ENCODE assay signal across 24 cellular contexts in genomic region chr3:51477360-51477711, GRCh38.
"Had no signal": no experiment of that assay in that cellular context is flagged by ENCODE, and none has a peak within 500 bp of the region (broad histone marks: within the 10 kb centered on the region; RNA-seq: fewer than 3 reads in every experiment).

No MANE protein-coding gene starts in this region.

- H3K4me1 ChIP-seq: colonic mucosa, esophagus muscularis mucosa, foreskin keratinocyte, gastroesophageal sphincter, heart left ventricle, left ventricle myocardium inferior, lower lobe of right lung, parathyroid adenoma, right lobe of liver, testis, tibial nerve, upper lobe of left lung had no signal

- H3K4me2 ChIP-seq: hepatocyte had no signal

- H3K9ac ChIP-seq: parathyroid adenoma had no signal

- H3K36me3 ChIP-seq: colonic mucosa had no signal

- H3K27ac ChIP-seq: colonic mucosa, esophagus muscularis mucosa, foreskin keratinocyte, gastroesophageal sphincter, heart left ventricle, hepatocyte, left ventricle myocardium inferior, lower lobe of right lung, parathyroid adenoma, right lobe of liver, testis, tibial nerve, upper lobe of left lung had no signal

- H3K79me2 ChIP-seq: hepatocyte had no signal

- H3K27me3 ChIP-seq: colonic mucosa, esophagus muscularis mucosa, foreskin keratinocyte, gastroesophageal sphincter, heart left ventricle, hepatocyte, right lobe of liver, testis, tibial nerve, upper lobe of left lung had no signal

- DNase-seq: colonic mucosa; dermis blood vessel endothelial cell; effector memory CD4-positive, alpha-beta T cell; foreskin keratinocyte; heart left ventricle; kidney; left cardiac atrium; left ventricle myocardium inferior; lower lobe of right lung; naive thymus-derived CD8-positive, alpha-beta T cell; right lobe of liver; small intestine; stimulated activated CD4-positive, alpha-beta T cell treated with anti-CD3 and anti-CD28 coated beads, Interleukin-15, amount 100 ng/mL, for 24 hours; stimulated activated CD4-positive, alpha-beta T cell treated with anti-CD3 and anti-CD28 coated beads, Interleukin-4, amount 100 ng/mL, for 1 hour; stimulated activated CD8-positive, alpha-beta memory T cell treated with anti-CD3 and anti-CD28 coated beads, Interleukin-4, amount 100 ng/mL, for 48 hours; stimulated activated naive CD8-positive, alpha-beta T cell treated with anti-CD3 and anti-CD28 coated beads, Interleukin-15, Interleukin-2, amounts not matched to agents 100 U/mL and 50 U/mL, for 24 hours; substantia nigra; testis; upper lobe of left lung had no signal

- H3K4me3 ChIP-seq: colonic mucosa, esophagus muscularis mucosa, gastroesophageal sphincter, heart left ventricle, hepatocyte, left ventricle myocardium inferior, lower lobe of right lung, right lobe of liver, testis, tibial nerve, upper lobe of left lung had no signal

- H3K9me3 ChIP-seq: colonic mucosa, esophagus muscularis mucosa, gastroesophageal sphincter, heart left ventricle, left ventricle myocardium inferior, lower lobe of right lung, right lobe of liver, testis, tibial nerve, upper lobe of left lung had no signal

- H2AFZ ChIP-seq: hepatocyte, parathyroid adenoma had no signal
